ENCODE assay signal across 8 cellular contexts in the genomic region with DNA sequence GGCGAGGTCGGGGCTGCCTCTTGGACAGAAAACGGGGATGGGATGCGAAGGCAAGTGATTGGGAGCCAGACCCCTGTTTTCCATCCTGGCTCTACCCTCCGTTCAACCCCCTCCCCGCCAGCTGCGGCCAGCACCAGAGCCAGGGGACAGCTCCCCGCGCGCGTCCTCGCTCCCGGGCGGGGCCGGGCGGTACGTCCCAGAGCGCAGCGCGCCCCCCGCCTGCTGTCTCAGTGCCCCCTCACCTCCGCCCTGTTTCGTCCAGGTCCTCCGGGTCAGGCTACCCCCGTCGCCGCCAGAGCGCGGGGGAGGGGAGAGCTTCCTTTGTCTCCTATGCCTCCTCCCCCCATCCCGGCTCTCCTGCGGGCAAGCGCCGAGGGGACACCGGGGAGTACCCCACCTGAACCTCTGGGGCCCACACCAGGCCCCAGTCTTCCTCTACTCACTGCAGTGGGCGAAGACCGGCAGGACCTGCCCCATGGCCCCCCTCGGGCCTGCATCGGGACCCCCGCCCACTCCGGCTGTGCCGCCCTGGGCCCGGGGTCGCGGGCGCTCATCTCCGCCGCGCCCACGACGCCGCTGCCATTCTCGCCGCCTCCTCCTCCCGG. TPM values are rescaled to one million over a fixed set of nuclear protein-coding genes. Genes with fewer than 3 reads are reported as not detected.
A peak's percentile ranks its signal among the peaks of the same experiment; 100 is the strongest.
DNase-seq lines count a peak whose midpoint lies in the region; ATAC-seq and TF ChIP-seq lines count a peak whose summit lies in the region.

No MANE protein-coding gene starts in this region.

- peaks cover 12% of the 10 kb centered on the region for H3K27me3 ChIP-seq in CD4-positive, CD25-positive, alpha-beta regulatory T cell (ENCODE audit: control insufficient read depth, insufficient read depth, low read length)
- H3K27me3 ChIP-seq in HCT116 (ENCODE audit: insufficient read depth, low read length) (peaks cover 10% of the 10 kb centered on the region; the same call in 1 of the 2 replicates), spleen (replicated peaks in 1 of 7) (peaks cover 0 to 85% (median 43%) of the 10 kb centered on the region in 7 donors)

- peaks cover 49% of the 10 kb centered on the region for H3K27me3 Mint-ChIP-seq in CD4-positive, CD25-positive, alpha-beta regulatory T cell

- no peaks in the 10 kb centered on the region for H4K20me1 ChIP-seq in HCT116 (ENCODE audit: insufficient read depth)

- WGBS in spleen, 5 donors = 0 to 2% (median 1%) methylated on average over 24 to 54 of the region's 54 CpGs

- POLR2A ChIA-PET in HCT116 (lab: Charles Lee) = interaction anchor here (1.0 to 1.5 kb wide), 2 partner anchors 18 to 145 kb away, joined by 3 to 5 read pairs; no protein-coding TSS in a partner anchor

- peak overlapping the region in 2 of 3 donors; percentile 20 to 78 for H3K27ac Mint-ChIP-seq in CD4-positive, CD25-positive, alpha-beta regulatory T cell

- CTCF ChIA-PET in HCT116 (lab: Charles Lee) = interaction anchor here (5.3 kb wide), 1 partner anchor 11 kb away, joined by 33 read pairs; no protein-coding TSS in a partner anchor

- H3K36me3 Mint-ChIP-seq in CD4-positive, CD25-positive, alpha-beta regulatory T cell = peaks cover 3% of the 10 kb centered on the region

- no peak overlapping the region for H3K4me3 ChIP-seq in CD4-positive, CD25-positive, alpha-beta regulatory T cell (ENCODE audit: low read depth, low read length)
- peak overlapping the region; percentile 53 to 64 for H3K4me3 ChIP-seq in HCT116 (replicated peaks in 1 of 2; ENCODE audit: low read depth in 1 of 2, low read length in 2 of 2)
- peak overlapping the region; percentile 65 for H3K4me3 ChIP-seq in astrocyte of the spinal cord (ENCODE audit: low read depth, low read length)
- peak overlapping the region; percentile 50 to 83 (median 68) for H3K4me3 ChIP-seq in spleen

- peaks cover 47% of the 10 kb centered on the region for H3K4me1 ChIP-seq in CD4-positive, CD25-positive, alpha-beta regulatory T cell (ENCODE audit: control insufficient read depth, insufficient read depth, low read length, poor library complexity, severe bottlenecking)
- H3K4me1 ChIP-seq in HCT116 (ENCODE audit: control insufficient read depth in 1 of 2, insufficient read depth in 2 of 2, low read length in 2 of 2) (peaks cover 25 to 53% of the 10 kb centered on the region in 2 experiments), spleen (peaks cover 31 to 89% (median 62%) of the 10 kb centered on the region in 6 donors)

- TF ChIP-seq CTCF in HCT116 (IDR thresholded peaks at IDR 0.05 in 2 of 3, conservative IDR thresholded peaks at IDR 0.05 in 1 of 3; ENCODE audit: borderline replicate concordance in 1 of 3, insufficient read depth in 1 of 3, low read depth in 2 of 3, low read length in 2 of 3) = no peak
- no peak for TF ChIP-seq CTCF in astrocyte of the spinal cord (IDR thresholded peaks at IDR 0.05; ENCODE audit: low read depth, low read length)
- TF ChIP-seq CTCF in spleen (IDR thresholded peaks at IDR 0.05 in 8 of 11, conservative IDR thresholded peaks at IDR 0.05 in 3 of 11) = no peak

- H3K4me1 Mint-ChIP-seq in CD4-positive, CD25-positive, alpha-beta regulatory T cell = peaks cover 11 to 57% (median 39%) of the 10 kb centered on the region in 4 donors

- no peak overlapping the region for H2AFZ ChIP-seq in HCT116 (ENCODE audit: low read depth, low read length, poor library complexity, severe bottlenecking)

- peaks cover 0 to 2% (median 0%) of the 10 kb centered on the region in 7 donors for H3K9me3 Mint-ChIP-seq in CD4-positive, CD25-positive, alpha-beta regulatory T cell

- H3K36me3 ChIP-seq in CD4-positive, CD25-positive, alpha-beta regulatory T cell (ENCODE audit: control insufficient read depth, insufficient read depth, low read length) = no peaks in the 10 kb centered on the region
- no peaks in the 10 kb centered on the region for H3K36me3 ChIP-seq in HCT116 (ENCODE audit: control insufficient read depth in 1 of 2, insufficient read depth in 2 of 2, low read length in 2 of 2)
- H3K36me3 ChIP-seq in spleen = peaks cover 0 to 6% (median 0%) of the 10 kb centered on the region in 6 donors

- H3K9ac ChIP-seq in HCT116 (ENCODE audit: low read length) = peak overlapping the region; percentile 51

- peak in 2 of 3 donors; percentile 24 to 48 for DNase-seq in CD4-positive, CD25-positive, alpha-beta regulatory T cell
- DNase-seq in HCT116 (ENCODE audit: low read depth, low spot score) = no peak
- peak; percentile 18 for DNase-seq in OCI-M2 (lab: John Stamatoyannopoulos, UW; ENCODE audit: unreplicated experiment)
- DNase-seq in astrocyte of the spinal cord (ENCODE audit: low read depth, low spot score) = no peak
- peak; percentile 58 for DNase-seq in iPS-NIHi7 (ENCODE audit: extremely low spot score)
- peak; percentile 91 for DNase-seq in spleen
- DNase-seq in NCI-H2107 (lab: John Stamatoyannopoulos, UW) = no peak

- H3K27ac ChIP-seq in CD4-positive, CD25-positive, alpha-beta regulatory T cell (ENCODE audit: insufficient read depth, low read length, poor library complexity, severe bottlenecking) = no peak overlapping the region
- H3K27ac ChIP-seq in HCT116 (ENCODE audit: low read depth, low read length) (peak overlapping the region; percentile 47; the same call in 1 of the 2 replicates), spleen (peak overlapping the region in 3 of 8 donors; percentile 53 to 83 (median 72))

- peak overlapping the region; percentile 94 for H3K4me2 ChIP-seq in HCT116 (ENCODE audit: low read length)

- in situ Hi-C loops in astrocyte of the spinal cord (cut with HindIII; ENCODE audit: low sequenced_read_pairs) = no loop called here

- H3K79me2 ChIP-seq in HCT116 (ENCODE audit: insufficient read depth, low read length) = no peaks in the 10 kb centered on the region

- no peaks in the 10 kb centered on the region for H3K9me2 ChIP-seq in HCT116 (ENCODE audit: insufficient read depth)

- ATAC-seq in CD4-positive, CD25-positive, alpha-beta regulatory T cell (ENCODE audit: low read depth in 2 of 2) = no peak
- ATAC-seq in HCT116 = peak; percentile 17
- no peak for ATAC-seq in HG02884 (IDR thresholded peaks at IDR 0.05; ENCODE audit: unreplicated experiment)

- RAD21 ChIA-PET in HCT116 (lab: Charles Lee; ENCODE audit: low non-redundant PET in 1 of 2, low total read pairs in 2 of 2, uncharacterized antibody in 2 of 2, unreplicated experiment in 2 of 2) = interaction anchor here in 1 of 2 experiments (1.2 kb wide), 1 partner anchor 146 kb away, joined by 3 read pairs; no protein-coding TSS in a partner anchor

- intact Hi-C loops in HCT116 (cut with micrococcal nuclease) (no loop called here), spleen (cut with DNase I; ENCODE audit: low total_unique reads) (no loop called here)

- TF ChIP-seq RAD21 in HCT116 (IDR thresholded peaks at IDR 0.05; ENCODE audit: low read depth) = no peak

- peak overlapping the region; percentile 76 to 93 (median 83) for H3K4me3 Mint-ChIP-seq in CD4-positive, CD25-positive, alpha-beta regulatory T cell

- no peak for TF ChIP-seq POLR2A in HCT116 (IDR thresholded peaks at IDR 0.05; ENCODE audit: borderline replicate concordance, extremely low read depth, insufficient read depth, insufficient read length)
- TF ChIP-seq POLR2A in spleen (IDR thresholded peaks at IDR 0.05) = no peak

- no peaks in the 10 kb centered on the region for H3K9me3 ChIP-seq in CD4-positive, CD25-positive, alpha-beta regulatory T cell (ENCODE audit: control insufficient read depth in 2 of 2, low read length in 2 of 2)
- H3K9me3 ChIP-seq in HCT116 (ENCODE audit: control insufficient read depth in 1 of 2, insufficient read depth in 1 of 2, low read depth in 1 of 2, low read length in 2 of 2) = no peaks in the 10 kb centered on the region
- no peaks in the 10 kb centered on the region for H3K9me3 ChIP-seq in spleen

- BruUV-seq in HCT116 (replicated peaks; lab: Mats Ljungman, UMichigan) = no TSS peak

TF ChIP-seq in HCT116, 20 proteins besides CTCF, POLR2A, EP300 and RAD21 (continues in another document):
- no peak for TF ChIP-seq EGR1 (IDR thresholded peaks at IDR 0.05; ENCODE audit: low read depth)

RNA-seq across cellular contexts. Expression of a gene that starts 0.4 kb away (rescaled TPM):
- total RNA-seq in CD4-positive, CD25-positive, alpha-beta regulatory T cell = 1.5 TPM
- under 1 TPM; 0.09 to 0.88 (median 0.28) TPM for polyA plus RNA-seq in CD4-positive, CD25-positive, alpha-beta regulatory T cell
- total RNA-seq in HCT116 (2021; ENCODE audit: unreplicated experiment) (21.7 TPM), spleen (10 to 100 TPM in 6 of 7 donors, 1 to 10 TPM in 1; 9.2 to 22.6 (median 15.1) TPM)
- 30.2 and 32.4 TPM in 2 replicates for polyA plus RNA-seq in HCT116 (2012)
- polyA plus RNA-seq in spleen = 1 to 10 TPM; 4.9 to 7.9 (median 7.6) TPM

RNA-seq across cellular contexts. Expression of a gene that starts 1.8 kb away (rescaled TPM):
- 2.3 TPM for total RNA-seq in CD4-positive, CD25-positive, alpha-beta regulatory T cell
- 1 to 10 TPM; 2.5 to 6.7 (median 3.7) TPM for polyA plus RNA-seq in CD4-positive, CD25-positive, alpha-beta regulatory T cell
- 5.2 TPM for total RNA-seq in HCT116 (2021; ENCODE audit: unreplicated experiment)
- 2.2 and 2.6 TPM in 2 replicates for polyA plus RNA-seq in HCT116 (2012)
- total RNA-seq in spleen = 10 to 100 TPM in 2 of 7 donors, 1 to 10 TPM in 5; 6.3 to 21.4 (median 9.6) TPM
- polyA plus RNA-seq in spleen = 10 to 100 TPM in 2 of 3 donors, 1 to 10 TPM in 1; 9.5 to 13.4 (median 10.7) TPM

RNA-seq across cellular contexts. Expression of a gene that starts 10.8 kb away (rescaled TPM):
- total RNA-seq in CD4-positive, CD25-positive, alpha-beta regulatory T cell = 115 TPM
- 10 to 100 TPM; 40.3 to 53.2 (median 50.4) TPM for polyA plus RNA-seq in CD4-positive, CD25-positive, alpha-beta regulatory T cell
- total RNA-seq in HCT116 (2021; ENCODE audit: unreplicated experiment) (152 TPM), spleen (100 to 1,000 TPM; 146 to 386 (median 221) TPM)
- polyA plus RNA-seq in HCT116 (2012) = 85.6 and 99.7 TPM in 2 replicates
- polyA plus RNA-seq in spleen = 100 to 1,000 TPM; 154 to 210 (median 161) TPM

RNA-seq across cellular contexts. Expression of a gene that starts 28.7 kb away (rescaled TPM):
- total RNA-seq in CD4-positive, CD25-positive, alpha-beta regulatory T cell = 731 TPM
- 10 to 100 TPM in 2 of 4 donors, 1 to 10 TPM in 2; 5.2 to 12.7 (median 9.6) TPM for polyA plus RNA-seq in CD4-positive, CD25-positive, alpha-beta regulatory T cell
- total RNA-seq in HCT116 (2021; ENCODE audit: unreplicated experiment) (12.6 TPM), spleen (10 to 100 TPM in 2 of 7 donors, 1 to 10 TPM in 4, under 1 TPM in 1; 0.92 to 41.7 (median 1.6) TPM)
- 84.7 and 216 TPM in 2 replicates for polyA plus RNA-seq in HCT116 (2012)
- 1 to 10 TPM in 2 of 3 donors, under 1 TPM in 1; 0.42 to 2.2 (median 1.3) TPM for polyA plus RNA-seq in spleen

Comparison
In these comparisons a context has a peak if more than half of its experiments do, and no peak if none do; other contexts are left out.
1. DNase-seq: peak in CD4-positive, CD25-positive, alpha-beta regulatory T cell (2 of 3), OCI-M2 (single experiment), iPS-NIHi7 (single experiment) and spleen (single experiment); none in HCT116 (single experiment), astrocyte of the spinal cord (single experiment) and NCI-H2107 (single experiment).